Comparison of ENCODE assay signal across 1 cellular context in the genomic region with DNA sequence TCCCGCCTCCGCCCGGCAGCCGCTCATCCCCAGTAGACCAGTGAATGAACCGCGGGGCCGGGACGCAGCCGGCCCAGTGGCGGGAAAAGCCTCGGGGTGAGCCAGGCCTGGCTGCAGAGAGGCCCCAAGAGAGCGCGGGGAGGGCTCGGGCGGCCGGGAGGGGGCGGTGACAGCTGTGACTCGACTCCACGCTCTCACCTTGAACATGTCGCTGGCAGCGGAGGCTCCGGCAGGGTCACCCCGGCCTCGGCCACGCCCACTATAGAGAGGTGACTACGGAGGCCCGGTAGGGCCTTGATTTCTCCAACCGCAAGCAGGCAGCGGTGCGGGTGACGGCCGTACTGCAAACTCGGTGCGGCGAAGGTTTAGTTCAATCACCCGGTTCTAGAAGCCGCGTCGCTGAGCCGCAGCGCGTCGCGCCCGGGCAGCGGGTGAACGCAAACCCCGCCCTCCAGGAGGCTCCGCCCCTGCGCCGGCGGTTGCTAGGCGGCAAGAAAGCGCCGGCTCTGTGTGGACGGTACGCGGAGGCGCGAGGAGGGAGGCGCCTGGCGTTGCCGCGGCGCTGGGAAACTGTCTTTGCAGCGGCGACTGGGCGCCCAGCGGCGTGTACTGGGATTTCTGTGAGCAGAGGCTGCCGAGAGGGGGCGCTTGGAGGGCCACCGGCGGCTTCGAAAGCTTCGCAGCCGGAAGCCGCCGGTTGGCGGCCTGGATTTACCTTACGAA.
TF ChIP-seq lines count a peak whose summit lies in the region.

APOO (minus strand) TSS at position 443 of the 723 bp plus-strand sequence; CDS start at position 207, 236 bp downstream.
A gene with protein sequence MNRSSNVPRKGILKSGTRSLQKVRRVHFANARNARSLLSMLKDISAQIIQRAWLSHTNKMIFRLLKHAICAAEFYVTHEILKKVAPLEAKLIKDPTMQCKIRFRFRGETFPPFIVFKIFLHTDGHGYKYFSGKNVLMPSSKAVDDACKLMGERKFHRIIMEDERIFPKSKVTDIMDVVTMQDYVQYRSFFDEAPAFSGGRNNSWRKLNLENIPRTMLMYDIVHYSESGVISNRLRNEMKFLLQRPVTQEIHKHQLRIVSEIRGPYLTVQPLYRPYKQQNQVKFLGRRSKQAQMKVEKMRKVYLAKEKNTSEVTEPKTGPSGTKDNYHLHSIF (plus strand): TSS at position 511 of the 723 bp plus-strand sequence. CDS start 2,297 bp downstream, outside the sequence.

TF ChIP-seq in HepG2, 621 proteins besides CTCF, POLR2A, EP300 and RAD21 (continued from another document and continues in another):
- TF ChIP-seq ZFX (CRISPR knock-in tag; IDR thresholded peaks at IDR 0.05; ENCODE audit: low read depth) (peak; percentile 76), RFX5 (IDR thresholded peaks at IDR 0.05; ENCODE audit: low read depth, low read length) (no peak), POLR2AphosphoS2 (IDR thresholded peaks at IDR 0.05; ENCODE audit: low read depth, low read length) (no peak), TEAD2 (CRISPR knock-in tag; IDR thresholded peaks at IDR 0.05) (no peak), PPARG (CRISPR knock-in tag; conservative IDR thresholded peaks at IDR 0.05) (no peak; the same call in 1 of the 2 replicates), U2AF1 (optimal IDR thresholded peaks at IDR 0.05; ENCODE audit: low read depth, low read length) (no peak), KMT2B (CRISPR knock-in tag; IDR thresholded peaks at IDR 0.05) (peak; percentile 77), ZNF775 (CRISPR knock-in tag; IDR thresholded peaks at IDR 0.05; ENCODE audit: borderline replicate concordance) (no peak), HNRNPK (IDR thresholded peaks at IDR 0.05; ENCODE audit: low read depth, low read length, poor library complexity, severe bottlenecking) (no peak), ZKSCAN8 (CRISPR knock-in tag; IDR thresholded peaks at IDR 0.05; ENCODE audit: borderline replicate concordance) (no peak), ZSCAN9 (CRISPR knock-in tag; IDR thresholded peaks at IDR 0.05; ENCODE audit: borderline replicate concordance) (no peak), MIXL1 (CRISPR knock-in tag; IDR thresholded peaks at IDR 0.05) (no peak), ZSCAN25 (CRISPR knock-in tag; IDR thresholded peaks at IDR 0.05) (no peak), DNMT1 (CRISPR knock-in tag; IDR thresholded peaks at IDR 0.05) (no peak), ZNF629 (CRISPR knock-in tag; conservative IDR thresholded peaks at IDR 0.05) (no peak), HDAC6 (IDR thresholded peaks at IDR 0.05; ENCODE audit: low read depth, low read length) (no peak), ZNF766 (CRISPR knock-in tag; IDR thresholded peaks at IDR 0.05; ENCODE audit: borderline replicate concordance) (no peak), ZNF619 (CRISPR knock-in tag; IDR thresholded peaks at IDR 0.05) (no peak), JUND (CRISPR knock-in tag; IDR thresholded peaks at IDR 0.05) (no peak), SRSF1 (optimal IDR thresholded peaks at IDR 0.05; ENCODE audit: low read depth, low read length) (no peak), CCDC6 (CRISPR knock-in tag; IDR thresholded peaks at IDR 0.05) (no peak), ZNF446 (CRISPR knock-in tag; IDR thresholded peaks at IDR 0.05) (no peak), ZNF776 (CRISPR knock-in tag; IDR thresholded peaks at IDR 0.05) (no peak), ZNF792 (CRISPR knock-in tag; IDR thresholded peaks at IDR 0.05) (no peak)
- TF ChIP-seq, protein P1, sequence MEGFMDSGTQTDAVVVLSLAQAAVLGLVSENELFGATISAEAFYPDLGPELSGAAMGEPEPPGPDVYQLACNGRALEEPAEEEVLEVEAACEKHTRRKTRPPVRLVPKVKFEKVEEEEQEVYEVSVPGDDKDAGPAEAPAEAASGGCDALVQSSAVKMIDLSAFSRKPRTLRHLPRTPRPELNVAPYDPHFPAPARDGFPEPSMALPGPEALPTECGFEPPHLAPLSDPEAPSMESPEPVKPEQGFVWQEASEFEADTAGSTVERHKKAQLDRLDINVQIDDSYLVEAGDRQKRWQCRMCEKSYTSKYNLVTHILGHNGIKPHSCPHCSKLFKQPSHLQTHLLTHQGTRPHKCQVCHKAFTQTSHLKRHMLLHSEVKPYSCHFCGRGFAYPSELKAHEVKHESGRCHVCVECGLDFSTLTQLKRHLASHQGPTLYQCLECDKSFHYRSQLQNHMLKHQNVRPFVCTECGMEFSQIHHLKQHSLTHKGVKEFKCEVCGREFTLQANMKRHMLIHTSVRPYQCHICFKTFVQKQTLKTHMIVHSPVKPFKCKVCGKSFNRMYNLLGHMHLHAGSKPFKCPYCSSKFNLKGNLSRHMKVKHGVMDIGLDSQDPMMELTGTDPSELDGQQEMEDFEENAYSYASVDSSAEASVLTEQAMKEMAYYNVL (CRISPR knock-in tag; IDR thresholded peaks at IDR 0.05; ENCODE audit: borderline replicate concordance), result no peak
- TF ChIP-seq, protein P2, sequence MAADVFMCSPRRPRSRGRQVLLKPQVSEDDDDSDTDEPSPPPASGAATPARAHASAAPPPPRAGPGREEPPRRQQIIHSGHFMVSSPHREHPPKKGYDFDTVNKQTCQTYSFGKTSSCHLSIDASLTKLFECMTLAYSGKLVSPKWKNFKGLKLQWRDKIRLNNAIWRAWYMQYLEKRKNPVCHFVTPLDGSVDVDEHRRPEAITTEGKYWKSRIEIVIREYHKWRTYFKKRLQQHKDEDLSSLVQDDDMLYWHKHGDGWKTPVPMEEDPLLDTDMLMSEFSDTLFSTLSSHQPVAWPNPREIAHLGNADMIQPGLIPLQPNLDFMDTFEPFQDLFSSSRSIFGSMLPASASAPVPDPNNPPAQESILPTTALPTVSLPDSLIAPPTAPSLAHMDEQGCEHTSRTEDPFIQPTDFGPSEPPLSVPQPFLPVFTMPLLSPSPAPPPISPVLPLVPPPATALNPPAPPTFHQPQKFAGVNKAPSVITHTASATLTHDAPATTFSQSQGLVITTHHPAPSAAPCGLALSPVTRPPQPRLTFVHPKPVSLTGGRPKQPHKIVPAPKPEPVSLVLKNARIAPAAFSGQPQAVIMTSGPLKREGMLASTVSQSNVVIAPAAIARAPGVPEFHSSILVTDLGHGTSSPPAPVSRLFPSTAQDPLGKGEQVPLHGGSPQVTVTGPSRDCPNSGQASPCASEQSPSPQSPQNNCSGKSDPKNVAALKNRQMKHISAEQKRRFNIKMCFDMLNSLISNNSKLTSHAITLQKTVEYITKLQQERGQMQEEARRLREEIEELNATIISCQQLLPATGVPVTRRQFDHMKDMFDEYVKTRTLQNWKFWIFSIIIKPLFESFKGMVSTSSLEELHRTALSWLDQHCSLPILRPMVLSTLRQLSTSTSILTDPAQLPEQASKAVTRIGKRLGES (CRISPR knock-in tag; IDR thresholded peaks at IDR 0.05; ENCODE audit: borderline replicate concordance), result no peak
- TF ChIP-seq, protein P3, sequence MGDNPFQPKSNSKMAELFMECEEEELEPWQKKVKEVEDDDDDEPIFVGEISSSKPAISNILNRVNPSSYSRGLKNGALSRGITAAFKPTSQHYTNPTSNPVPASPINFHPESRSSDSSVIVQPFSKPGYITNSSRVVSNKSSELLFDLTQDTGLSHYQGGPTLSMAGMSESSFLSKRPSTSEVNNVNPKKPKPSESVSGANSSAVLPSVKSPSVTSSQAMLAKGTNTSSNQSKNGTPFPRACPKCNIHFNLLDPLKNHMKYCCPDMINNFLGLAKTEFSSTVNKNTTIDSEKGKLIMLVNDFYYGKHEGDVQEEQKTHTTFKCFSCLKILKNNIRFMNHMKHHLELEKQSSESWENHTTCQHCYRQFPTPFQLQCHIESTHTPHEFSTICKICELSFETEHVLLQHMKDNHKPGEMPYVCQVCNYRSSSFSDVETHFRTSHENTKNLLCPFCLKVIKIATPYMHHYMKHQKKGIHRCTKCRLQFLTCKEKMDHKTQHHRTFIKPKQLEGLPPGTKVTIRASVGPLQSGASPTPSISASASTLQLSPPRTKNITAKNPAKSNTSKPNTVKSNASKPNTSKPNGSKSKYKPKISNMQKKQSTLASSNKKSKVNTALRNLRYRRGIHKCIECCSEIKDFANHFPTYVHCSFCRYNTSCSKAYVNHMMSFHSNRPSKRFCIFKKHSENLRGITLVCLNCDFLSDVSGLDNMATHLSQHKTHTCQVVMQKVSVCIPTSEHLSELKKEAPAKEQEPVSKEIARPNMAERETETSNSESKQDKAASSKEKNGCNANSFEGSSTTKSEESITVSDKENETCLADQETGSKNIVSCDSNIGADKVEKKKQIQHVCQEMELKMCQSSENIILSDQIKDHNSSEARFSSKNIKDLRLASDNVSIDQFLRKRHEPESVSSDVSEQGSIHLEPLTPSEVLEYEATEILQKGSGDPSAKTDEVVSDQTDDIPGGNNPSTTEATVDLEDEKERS (CRISPR knock-in tag; IDR thresholded peaks at IDR 0.05), result no peak
- TF ChIP-seq, protein P4, sequence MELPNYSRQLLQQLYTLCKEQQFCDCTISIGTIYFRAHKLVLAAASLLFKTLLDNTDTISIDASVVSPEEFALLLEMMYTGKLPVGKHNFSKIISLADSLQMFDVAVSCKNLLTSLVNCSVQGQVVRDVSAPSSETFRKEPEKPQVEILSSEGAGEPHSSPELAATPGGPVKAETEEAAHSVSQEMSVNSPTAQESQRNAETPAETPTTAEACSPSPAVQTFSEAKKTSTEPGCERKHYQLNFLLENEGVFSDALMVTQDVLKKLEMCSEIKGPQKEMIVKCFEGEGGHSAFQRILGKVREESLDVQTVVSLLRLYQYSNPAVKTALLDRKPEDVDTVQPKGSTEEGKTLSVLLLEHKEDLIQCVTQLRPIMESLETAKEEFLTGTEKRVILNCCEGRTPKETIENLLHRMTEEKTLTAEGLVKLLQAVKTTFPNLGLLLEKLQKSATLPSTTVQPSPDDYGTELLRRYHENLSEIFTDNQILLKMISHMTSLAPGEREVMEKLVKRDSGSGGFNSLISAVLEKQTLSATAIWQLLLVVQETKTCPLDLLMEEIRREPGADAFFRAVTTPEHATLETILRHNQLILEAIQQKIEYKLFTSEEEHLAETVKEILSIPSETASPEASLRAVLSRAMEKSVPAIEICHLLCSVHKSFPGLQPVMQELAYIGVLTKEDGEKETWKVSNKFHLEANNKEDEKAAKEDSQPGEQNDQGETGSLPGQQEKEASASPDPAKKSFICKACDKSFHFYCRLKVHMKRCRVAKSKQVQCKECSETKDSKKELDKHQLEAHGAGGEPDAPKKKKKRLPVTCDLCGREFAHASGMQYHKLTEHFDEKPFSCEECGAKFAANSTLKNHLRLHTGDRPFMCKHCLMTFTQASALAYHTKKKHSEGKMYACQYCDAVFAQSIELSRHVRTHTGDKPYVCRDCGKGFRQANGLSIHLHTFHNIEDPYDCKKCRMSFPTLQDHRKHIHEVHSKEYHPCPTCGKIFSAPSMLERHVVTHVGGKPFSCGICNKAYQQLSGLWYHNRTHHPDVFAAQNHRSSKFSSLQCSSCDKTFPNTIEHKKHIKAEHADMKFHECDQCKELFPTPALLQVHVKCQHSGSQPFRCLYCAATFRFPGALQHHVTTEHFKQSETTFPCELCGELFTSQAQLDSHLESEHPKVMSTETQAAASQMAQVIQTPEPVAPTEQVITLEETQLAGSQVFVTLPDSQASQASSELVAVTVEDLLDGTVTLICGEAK (IDR thresholded peaks at IDR 0.05), result no peak
- TF ChIP-seq, protein P4 (CRISPR knock-in tag; IDR thresholded peaks at IDR 0.05), result no peak
- TF ChIP-seq, protein P5, sequence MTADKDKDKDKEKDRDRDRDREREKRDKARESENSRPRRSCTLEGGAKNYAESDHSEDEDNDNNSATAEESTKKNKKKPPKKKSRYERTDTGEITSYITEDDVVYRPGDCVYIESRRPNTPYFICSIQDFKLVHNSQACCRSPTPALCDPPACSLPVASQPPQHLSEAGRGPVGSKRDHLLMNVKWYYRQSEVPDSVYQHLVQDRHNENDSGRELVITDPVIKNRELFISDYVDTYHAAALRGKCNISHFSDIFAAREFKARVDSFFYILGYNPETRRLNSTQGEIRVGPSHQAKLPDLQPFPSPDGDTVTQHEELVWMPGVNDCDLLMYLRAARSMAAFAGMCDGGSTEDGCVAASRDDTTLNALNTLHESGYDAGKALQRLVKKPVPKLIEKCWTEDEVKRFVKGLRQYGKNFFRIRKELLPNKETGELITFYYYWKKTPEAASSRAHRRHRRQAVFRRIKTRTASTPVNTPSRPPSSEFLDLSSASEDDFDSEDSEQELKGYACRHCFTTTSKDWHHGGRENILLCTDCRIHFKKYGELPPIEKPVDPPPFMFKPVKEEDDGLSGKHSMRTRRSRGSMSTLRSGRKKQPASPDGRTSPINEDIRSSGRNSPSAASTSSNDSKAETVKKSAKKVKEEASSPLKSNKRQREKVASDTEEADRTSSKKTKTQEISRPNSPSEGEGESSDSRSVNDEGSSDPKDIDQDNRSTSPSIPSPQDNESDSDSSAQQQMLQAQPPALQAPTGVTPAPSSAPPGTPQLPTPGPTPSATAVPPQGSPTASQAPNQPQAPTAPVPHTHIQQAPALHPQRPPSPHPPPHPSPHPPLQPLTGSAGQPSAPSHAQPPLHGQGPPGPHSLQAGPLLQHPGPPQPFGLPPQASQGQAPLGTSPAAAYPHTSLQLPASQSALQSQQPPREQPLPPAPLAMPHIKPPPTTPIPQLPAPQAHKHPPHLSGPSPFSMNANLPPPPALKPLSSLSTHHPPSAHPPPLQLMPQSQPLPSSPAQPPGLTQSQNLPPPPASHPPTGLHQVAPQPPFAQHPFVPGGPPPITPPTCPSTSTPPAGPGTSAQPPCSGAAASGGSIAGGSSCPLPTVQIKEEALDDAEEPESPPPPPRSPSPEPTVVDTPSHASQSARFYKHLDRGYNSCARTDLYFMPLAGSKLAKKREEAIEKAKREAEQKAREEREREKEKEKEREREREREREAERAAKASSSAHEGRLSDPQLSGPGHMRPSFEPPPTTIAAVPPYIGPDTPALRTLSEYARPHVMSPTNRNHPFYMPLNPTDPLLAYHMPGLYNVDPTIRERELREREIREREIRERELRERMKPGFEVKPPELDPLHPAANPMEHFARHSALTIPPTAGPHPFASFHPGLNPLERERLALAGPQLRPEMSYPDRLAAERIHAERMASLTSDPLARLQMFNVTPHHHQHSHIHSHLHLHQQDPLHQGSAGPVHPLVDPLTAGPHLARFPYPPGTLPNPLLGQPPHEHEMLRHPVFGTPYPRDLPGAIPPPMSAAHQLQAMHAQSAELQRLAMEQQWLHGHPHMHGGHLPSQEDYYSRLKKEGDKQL (CRISPR knock-in tag; IDR thresholded peaks at IDR 0.05; ENCODE audit: low read depth), result no peak
